Comparison of ENCODE assay signal across 1 cellular context in the genomic region with DNA sequence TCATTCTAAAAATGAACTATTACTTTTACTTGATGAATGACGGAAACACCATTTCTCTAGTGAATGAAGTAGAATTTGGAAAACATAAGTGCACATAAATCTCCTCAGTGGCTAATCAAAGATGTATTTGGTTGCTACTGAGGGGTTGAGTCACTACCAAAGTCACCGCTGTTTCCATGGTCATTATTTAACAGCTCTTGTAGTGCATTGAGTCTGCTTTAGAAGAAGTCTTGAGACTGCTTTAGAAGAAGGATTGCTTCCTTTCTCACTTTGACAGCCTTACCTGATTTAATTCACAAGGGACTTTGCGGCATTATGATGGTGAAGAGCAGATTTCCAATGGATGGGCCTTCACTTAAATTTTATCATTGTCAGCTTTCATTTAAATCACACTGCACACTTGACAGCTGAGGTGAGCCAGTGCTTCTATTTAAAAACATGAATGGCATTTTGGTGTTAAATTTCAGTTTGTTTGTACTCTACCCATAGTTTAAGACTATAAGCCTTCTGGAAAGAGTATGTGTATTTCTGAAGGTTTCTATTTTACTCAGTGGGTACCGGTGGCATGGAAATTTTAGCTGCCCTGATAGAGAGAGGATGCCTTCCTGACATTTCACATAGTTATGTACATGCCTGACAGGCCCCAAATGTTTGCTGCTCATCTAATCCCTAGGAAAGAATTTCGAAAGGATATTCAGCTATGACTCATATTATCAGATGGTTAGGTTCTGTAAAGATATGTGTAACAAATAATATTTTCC.
TF ChIP-seq lines count a peak whose summit lies in the region.

No MANE protein-coding gene starts in this region.

TF ChIP-seq in K562, 482 proteins besides CTCF, POLR2A, EP300 and RAD21:
- TF ChIP-seq CHD2 (IDR thresholded peaks at IDR 0.05; ENCODE audit: low read depth, low read length), result no peak
- TF ChIP-seq FOSL1 (tag; conservative IDR thresholded peaks at IDR 0.05), result 0 out of 2 replicates have a peak, but pooled peaks have one; percentile 20
TF ChIP-seq in K562: peak in this region for 1.
